Comparison of ENCODE assay signal across 31 cellular contexts in genomic region chr2:29046321-29046720, GRCh38. TPM values are rescaled to one million over a fixed set of nuclear protein-coding genes. Genes with fewer than 3 reads are reported as not detected.
"Had no signal": no experiment of that assay in that cellular context is flagged by ENCODE, and none has a peak within 500 bp of the region (broad histone marks: within the 10 kb centered on the region; RNA-seq: fewer than 3 reads in every experiment).

No MANE protein-coding gene starts in this region.

- H3K27me3 ChIP-seq: left lung, neutrophil, ovary, stomach, testis, thyroid gland, transverse colon, upper lobe of left lung, vagina had no signal

- H3K4me3 ChIP-seq: left lung, lower lobe of right lung, ovary, smooth muscle cell, stomach, testis, thyroid gland, transverse colon, upper lobe of left lung, vagina had no signal

- H3K9me3 ChIP-seq: left lung, lower lobe of right lung, neutrophil, ovary, stomach, testis, thyroid gland, transverse colon, upper lobe of left lung, vagina had no signal

- ATAC-seq: left colon; left lung; lower lobe of right lung; naive thymus-derived CD8-positive, alpha-beta T cell; right cardiac atrium; stimulated activated naive B cell treated with anti-CD40 and anti-IgM and Interleukin-4, amounts not matched to agents 10 μg/mL and 1 μg/mL and 100 μg/mL, for 72 hours; stimulated activated naive CD8-positive, alpha-beta T cell treated with anti-CD3 and anti-CD28 coated beads, Interleukin-15, Interleukin-2, amounts not matched to agents 100 U/mL and 50 U/mL, for 24 hours had no signal

- H3K4me1 ChIP-seq: left lung, lower lobe of right lung, thyroid gland, transverse colon, upper lobe of left lung, vagina had no signal

- DNase-seq: hypothalamus; immature natural killer cell; kidney; left colon; left lung; lower lobe of right lung; mammary epithelial cell; mesenchymal stem cell; naive thymus-derived CD8-positive, alpha-beta T cell; occipital lobe; ovary; retina; right cardiac atrium; stimulated activated CD4-positive, alpha-beta T cell treated with anti-CD3 and anti-CD28 coated beads, Interleukin-1b, Interleukin-23, amount 100 ng/mL, for 48 hours; stimulated activated CD4-positive, alpha-beta T cell treated with anti-CD3 and anti-CD28 coated beads, Interleukin-2, amount 100 ng/mL, for 48 hours; stimulated activated CD4-positive, alpha-beta T cell treated with anti-CD3 and anti-CD28 coated beads, Interleukin-4, amount 100 ng/mL, for 4 hours; stimulated activated CD8-positive, alpha-beta memory T cell treated with anti-CD3 and anti-CD28 coated beads, Interleukin-4, amount 100 ng/mL, for 48 hours; stimulated activated naive B cell treated with anti-CD40 and anti-IgM and Interleukin-4, amounts not matched to agents 10 μg/mL and 1 μg/mL and 100 μg/mL, for 72 hours; stimulated activated naive CD8-positive, alpha-beta T cell treated with anti-CD3 and anti-CD28 coated beads, Interleukin-15, Interleukin-2, amounts not matched to agents 100 U/mL and 50 U/mL, for 24 hours; stomach; testis; thyroid gland; transverse colon; upper lobe of left lung had no signal

- H3K4me2 ChIP-seq: smooth muscle cell had no signal

- H3K27ac ChIP-seq: left lung, lower lobe of right lung, neutrophil, ovary, stomach, testis, thyroid gland, transverse colon, upper lobe of left lung, vagina had no signal

- H3K36me3 ChIP-seq: left lung, lower lobe of right lung, neutrophil, ovary, stomach, thyroid gland, transverse colon, upper lobe of left lung, vagina had no signal

RNA-seq across cellular contexts. Expression of gene PCARE, which starts 28.0 kb away (rescaled TPM):
- total RNA-seq: kidney; left colon; liver; mucosa of gallbladder; naive thymus-derived CD8-positive, alpha-beta T cell; neural crest cell; progenitor cell of endocrine pancreas; smooth muscle cell; vagina had no signal
- polyA plus RNA-seq: immature natural killer cell; liver; naive thymus-derived CD8-positive, alpha-beta T cell; smooth muscle cell had no signal
